13 cellular contexts compared by ENCODE assay signal in genomic region chr2:96137611-96138129, GRCh38. TPM values are rescaled to one million over a fixed set of nuclear protein-coding genes. Genes with fewer than 3 reads are reported as not detected.
A peak's percentile ranks its signal among the peaks of the same experiment; 100 is the strongest.
DNase-seq lines count a peak whose midpoint lies in the region; ATAC-seq and TF ChIP-seq lines count a peak whose summit lies in the region.
"Had no signal": no experiment of that assay in that cellular context is flagged by ENCODE, and none has a peak within 500 bp of the region (broad histone marks: within the 10 kb centered on the region; RNA-seq: fewer than 3 reads in every experiment).

No MANE protein-coding gene starts in this region.

- H2AFZ ChIP-seq in GM23338 = 0 out of 2 replicates have a peak overlapping the region, but pooled peaks have one; percentile 66

- peak; percentile 20 for DNase-seq in left ventricle myocardium superior
- no peak for DNase-seq in right atrium auricular region (ENCODE audit: low spot score)
- DNase-seq in GM23338 (ENCODE audit: low spot score) = no peak
- DNase-seq in immature natural killer cell = no peak
- no peak for DNase-seq in transverse colon
- no peak for DNase-seq in NCI-H226
- DNase-seq: HCEC 1CT, NCI-H1436 treated with DMSO at 0.1 percent for 48 hours, NCI-H2227 treated with DMSO at 0.1 percent for 48 hours had no signal

- H3K27ac Mint-ChIP-seq in GM23338 = no peak overlapping the region
- peak overlapping the region in 5 of 6 donors; percentile 63 to 87 (median 68) for H3K27ac Mint-ChIP-seq in immature natural killer cell

- no peaks in the 10 kb centered on the region for H3K9me2 ChIP-seq in GM23338 (ENCODE audit: insufficient read depth)

- ATAC-seq in left ventricle myocardium superior (no peak), GM23338 (no peak), HG03095 (IDR thresholded peaks at IDR 0.05; ENCODE audit: unreplicated experiment) (no peak), GM21515 (IDR thresholded peaks at IDR 0.05; ENCODE audit: unreplicated experiment) (no peak)
- ATAC-seq: A549 had no signal

- H3K79me2 ChIP-seq in GM23338 (replicated peaks; ENCODE audit: insufficient read depth) = no peaks in the 10 kb centered on the region

- H3K36me3 ChIP-seq in right atrium auricular region (no peaks in the 10 kb centered on the region), GM23338 (ENCODE audit: insufficient read depth) (no peaks in the 10 kb centered on the region), transverse colon (no peaks in the 10 kb centered on the region)

- no peaks in the 10 kb centered on the region for H3K9me3 ChIP-seq in right atrium auricular region
- H3K9me3 ChIP-seq in transverse colon = no peaks in the 10 kb centered on the region
- H3K9me3 ChIP-seq: A549 had no signal

- H3K9me3 Mint-ChIP-seq in GM23338 = no peaks in the 10 kb centered on the region
- H3K9me3 Mint-ChIP-seq in immature natural killer cell = no peaks in the 10 kb centered on the region

- H3K27me3 ChIP-seq in right atrium auricular region (no peaks in the 10 kb centered on the region), GM23338 (ENCODE audit: insufficient read depth) (no peaks in the 10 kb centered on the region), transverse colon (peaks cover 3% of the 10 kb centered on the region)

- H3K4me3 Mint-ChIP-seq in GM23338 (no peak overlapping the region), immature natural killer cell (peak overlapping the region in 1 of 5 donors; percentile 69)

- H3K4me1 Mint-ChIP-seq in GM23338 (peaks cover 11% of the 10 kb centered on the region), immature natural killer cell (peaks cover 35 to 41% of the 10 kb centered on the region in 2 donors)

- H3K4me3 ChIP-seq in right atrium auricular region (no peak overlapping the region), GM23338 (no peak overlapping the region), transverse colon (no peak overlapping the region)
- H3K4me3 ChIP-seq: A549 had no signal

- H3K36me3 Mint-ChIP-seq in GM23338 (ENCODE audit: low read depth) = no peaks in the 10 kb centered on the region
- peaks cover 0 to 4% (median 3%) of the 10 kb centered on the region in 3 donors for H3K36me3 Mint-ChIP-seq in immature natural killer cell

- TF ChIP-seq EP300 in transverse colon (IDR thresholded peaks at IDR 0.05; ENCODE audit: low read depth) = no peak

- in situ Hi-C loops in transverse colon (cut with MboI; ENCODE audit: low pct_ligation_motif_present in 1 of 4, low pct_unique_long_range_greater_than_20kb in 1 of 4, low sequenced_read_pairs in 3 of 4) = no loop called here

- H4K20me1 ChIP-seq in GM23338 (replicated peaks; ENCODE audit: insufficient read depth) = no peaks in the 10 kb centered on the region

- TF ChIP-seq POLR2A in transverse colon (IDR thresholded peaks at IDR 0.05) = no peak

- H3F3A ChIP-seq in GM23338 (replicated peaks; ENCODE audit: low read depth) = 0 out of 2 replicates have a peak, but pooled peaks cover 4% of the 10 kb centered on the region

- H3K27me3 Mint-ChIP-seq in GM23338 (ENCODE audit: insufficient read depth, low read depth, poor library complexity) (peaks cover 8% of the 10 kb centered on the region), immature natural killer cell (ENCODE audit: low read depth in 3 of 3) (peaks cover 9 to 24% (median 11%) of the 10 kb centered on the region in 3 donors)

- intact Hi-C loops in left ventricle myocardium superior (cut with micrococcal nuclease) = loop anchor here (5.0 kb wide), 1 partner anchor 35 kb away; no protein-coding TSS in a partner anchor
- intact Hi-C loops in transverse colon (cut with DNase I; ENCODE audit: low total_unique reads) = no loop called here

- peak overlapping the region; percentile 67; the same call in 1 of the 2 replicates for H3K4me2 ChIP-seq in GM23338
- H3K4me2 ChIP-seq: A549 had no signal

- TF ChIP-seq CTCF in right atrium auricular region (IDR thresholded peaks at IDR 0.05) (no peak), GM23338 (conservative IDR thresholded peaks at IDR 0.05; ENCODE audit: low read depth in 2 of 2) (no peak), transverse colon (IDR thresholded peaks at IDR 0.05) (no peak)

- H3K4me1 ChIP-seq in right atrium auricular region (peaks cover 0 to 3% of the 10 kb centered on the region in 2 donors), GM23338 (ENCODE audit: insufficient read depth) (peaks cover 11% of the 10 kb centered on the region; the same call in 1 of the 2 replicates), transverse colon (peaks cover 0 to 9% (median 2%) of the 10 kb centered on the region in 4 donors)
- H3K4me1 ChIP-seq: A549 had no signal

- WGBS in transverse colon (ENCODE audit: low coverage in 1 of 2), 2 donors = 78% methylated on average over 8 of the region's 8 CpGs; no CpG with 5 or more reads in 1 of the 2 donors

- no peak overlapping the region for H3K27ac ChIP-seq in right atrium auricular region
- no peak overlapping the region for H3K27ac ChIP-seq in GM23338 (ENCODE audit: low read depth)
- H3K27ac ChIP-seq in transverse colon = peak overlapping the region in 3 of 4 donors; percentile 62 to 70 (median 64)
- H3K27ac ChIP-seq: A549 had no signal

TF ChIP-seq in GM23338, 12 proteins besides CTCF, POLR2A, EP300 and RAD21:
- TF ChIP-seq ZNF331 (CRISPR knock-in tag; IDR thresholded peaks at IDR 0.05; ENCODE audit: low read depth) (no peak), NANOG (IDR thresholded peaks at IDR 0.05; ENCODE audit: borderline replicate concordance) (no peak)
TF ChIP-seq in GM23338: peak in this region for 0.

RNA-seq across cellular contexts. Expression of gene ASTL, which starts 0.6 kb away (rescaled TPM):
- total RNA-seq in left ventricle myocardium superior (not detected), right atrium auricular region (not detected), transverse colon (under 1 TPM in 1 of 4 donors, not detected in 3; 0.95 TPM)
- 1.6 TPM in 1 of 2 replicates, not detected in the other for total RNA-seq in GM23338 (2014; rRNA removed; shearing (Covaris generic))
- polyA plus RNA-seq in GM23338 (2016; fragmentation: Nextera tagmentation; extraction: Ambion mirVana) (0.23 TPM in 1 of 2 replicates, not detected in the other), immature natural killer cell (not detected)
- total RNA-seq: SK-MEL-5 had no signal
- polyA plus RNA-seq: A549 had no signal

RNA-seq across cellular contexts. Expression of gene DUSP2, which starts 7.6 kb away (rescaled TPM):
- total RNA-seq in left ventricle myocardium superior (1.9 TPM), right atrium auricular region (1 to 10 TPM; 4.0 to 9.0 TPM), transverse colon (10 to 100 TPM in 1 of 4 donors, 1 to 10 TPM in 2, not detected in 1; 1.6 to 25.1 (median 9.1) TPM)
- 10.5 and 13.0 TPM in 2 replicates for total RNA-seq in GM23338 (2014; rRNA removed; shearing (Covaris generic))
- polyA plus RNA-seq in GM23338 (2016; fragmentation: Nextera tagmentation; extraction: Ambion mirVana) (6.4 and 6.6 TPM in 2 replicates), immature natural killer cell (100 to 1,000 TPM; 272 to 875 (median 555) TPM)

RNA-seq across cellular contexts. Expression of gene ADRA2B, which starts 21.3 kb away (rescaled TPM):
- 5.0 TPM for total RNA-seq in left ventricle myocardium superior
- 1 to 10 TPM in 1 of 2 donors, under 1 TPM in 1; 0.47 to 1.4 TPM for total RNA-seq in right atrium auricular region
- 5.9 and 7.9 TPM in 2 replicates for total RNA-seq in GM23338 (2014; rRNA removed; shearing (Covaris generic))
- polyA plus RNA-seq in GM23338 (2016; fragmentation: Nextera tagmentation; extraction: Ambion mirVana) = 1.5 and 1.7 TPM in 2 replicates
- under 1 TPM in 1 of 3 donors, not detected in 2; 0.83 TPM for polyA plus RNA-seq in immature natural killer cell
- under 1 TPM in 2 of 4 donors, not detected in 2; 0.27 to 0.32 TPM for total RNA-seq in transverse colon
- total RNA-seq: SK-MEL-5 had no signal

Comparison
In these comparisons a context has a peak if more than half of its experiments do, and no peak if none do; other contexts are left out.
1. H3K27ac ChIP-seq: peak in transverse colon (3 of 4); none in right atrium auricular region (0 of 2) and GM23338 (single experiment).